12 cellular contexts compared by ENCODE assay signal in the genomic region with DNA sequence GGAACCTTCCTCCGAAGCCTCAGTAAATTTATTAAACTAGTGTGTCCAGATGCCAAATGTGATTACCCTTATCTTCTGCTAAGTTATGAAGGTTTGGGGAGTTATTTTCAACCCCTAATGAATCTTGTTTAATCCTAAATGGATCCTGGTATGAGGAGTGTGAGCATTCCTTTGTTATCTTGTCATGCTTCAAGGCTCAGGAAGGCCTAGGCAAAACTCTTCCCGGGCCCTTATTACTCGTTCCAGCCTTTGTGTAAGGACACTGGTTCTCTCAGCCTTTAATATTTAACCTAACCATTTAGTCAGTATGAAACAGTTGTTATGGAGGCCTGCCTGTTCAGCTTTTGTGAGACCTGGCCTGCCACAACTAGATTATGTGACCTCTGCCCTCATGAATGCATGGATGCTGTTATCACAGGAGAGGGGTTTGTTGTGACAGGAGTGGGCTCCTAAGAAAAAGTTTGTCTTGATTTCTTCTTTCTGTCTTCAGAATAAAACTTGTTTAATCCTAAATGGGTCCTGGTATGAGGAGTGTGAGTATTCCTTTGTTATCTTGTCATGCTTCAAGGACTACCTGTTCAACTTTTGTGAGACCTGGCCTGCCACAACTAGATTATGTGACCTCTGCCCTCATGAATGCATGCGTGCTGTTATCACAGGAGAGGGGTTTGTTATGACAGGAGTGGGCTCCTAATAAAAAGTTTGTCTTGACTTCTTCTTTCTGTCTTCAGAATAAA.
"Had no signal": no experiment of that assay in that cellular context is flagged by ENCODE, and none has a peak within 500 bp of the region (broad histone marks: within the 10 kb centered on the region; RNA-seq: fewer than 3 reads in every experiment).

No MANE protein-coding gene starts in this region.

- DNase-seq: activated CD4-positive, alpha-beta T cell treated with anti-CD3 and anti-CD28 coated beads for 1 hour; activated CD4-positive, alpha-beta T cell treated with anti-CD3 and anti-CD28 coated beads, Interleukin-2, amount 50 U/mL, for 48 hours; activated CD8-positive, alpha-beta memory T cell treated with anti-CD3 and anti-CD28 coated beads, Interleukin-2, amount 10 ng/mL, durations not matched to agents 7 days and 5 days; activated effector memory CD4-positive, alpha-beta T cell treated with anti-CD3 and anti-CD28 coated beads, Interleukin-2, amount 50 U/mL, for 16 hours; activated T-cell treated with anti-CD3 and anti-CD28 coated beads, Interleukin-2, amount 50 U/mL, for 24 hours; dorsolateral prefrontal cortex; naive thymus-derived CD8-positive, alpha-beta T cell; sigmoid colon; stimulated activated CD4-positive, alpha-beta T cell treated with anti-CD3 and anti-CD28 coated beads, Interleukin-2, amount 100 ng/mL, for 48 hours had no signal

- H3K4me1 Mint-ChIP-seq: activated CD8-positive, alpha-beta memory T cell treated with anti-CD3 and anti-CD28 coated beads, Interleukin-2, amount 10 ng/mL, durations not matched to agents 7 days and 5 days; naive thymus-derived CD8-positive, alpha-beta T cell had no signal

- H3K27ac Mint-ChIP-seq: activated CD8-positive, alpha-beta memory T cell treated with anti-CD3 and anti-CD28 coated beads, Interleukin-2, amount 10 ng/mL, durations not matched to agents 7 days and 5 days; activated naive CD4-positive, alpha-beta T cell treated with anti-CD3 and anti-CD28 coated beads, Interleukin-2, amount 50 U/mL, for 72 hours; activated T-cell treated with anti-CD3 and anti-CD28 coated beads, Interleukin-2, amount 50 U/mL, for 24 hours; stimulated activated naive CD8-positive, alpha-beta T cell treated with anti-CD3 and anti-CD28 coated beads, Interleukin-15, Interleukin-2, amounts not matched to agents 100 ng/mL and 50 ng/mL, for 24 hours; T-helper 1 cell treated with Interleukin-12 subunit alpha and Interleukin-12 subunit beta and Interleukin-4 antibody, amounts not matched to agents 30 μg/mL and 1 μg/mL, for 36 hours had no signal

- H3K4me3 ChIP-seq: dorsolateral prefrontal cortex, sigmoid colon had no signal

- H3K9me3 ChIP-seq: sigmoid colon had no signal

- H3K4me1 ChIP-seq: sigmoid colon had no signal

- H3K27me3 ChIP-seq: dorsolateral prefrontal cortex, sigmoid colon had no signal

- H3K9me3 Mint-ChIP-seq: activated T-cell treated with anti-CD3 and anti-CD28 coated beads, Interleukin-2, amount 50 U/mL, for 24 hours; naive thymus-derived CD8-positive, alpha-beta T cell; stimulated activated naive CD8-positive, alpha-beta T cell treated with anti-CD3 and anti-CD28 coated beads, Interleukin-15, Interleukin-2, amounts not matched to agents 100 ng/mL and 50 ng/mL, for 24 hours; T-helper 1 cell treated with Interleukin-12 subunit alpha and Interleukin-12 subunit beta and Interleukin-4 antibody, amounts not matched to agents 30 μg/mL and 1 μg/mL, for 36 hours had no signal

- H3K36me3 ChIP-seq: sigmoid colon had no signal

- H3K27me3 Mint-ChIP-seq: activated T-cell treated with anti-CD3 and anti-CD28 coated beads, Interleukin-2, amount 50 U/mL, for 24 hours; naive thymus-derived CD8-positive, alpha-beta T cell; stimulated activated naive CD8-positive, alpha-beta T cell treated with anti-CD3 and anti-CD28 coated beads, Interleukin-15, Interleukin-2, amounts not matched to agents 100 ng/mL and 50 ng/mL, for 24 hours had no signal

- H3K27ac ChIP-seq: dorsolateral prefrontal cortex, sigmoid colon had no signal

- ATAC-seq: activated CD8-positive, alpha-beta memory T cell treated with anti-CD3 and anti-CD28 coated beads, Interleukin-2, amount 10 ng/mL, durations not matched to agents 7 days and 5 days; activated naive CD4-positive, alpha-beta T cell treated with anti-CD3 and anti-CD28 coated beads, Interleukin-2, amount 50 U/mL, for 72 hours; naive thymus-derived CD8-positive, alpha-beta T cell had no signal

- H3K36me3 Mint-ChIP-seq: activated CD8-positive, alpha-beta memory T cell treated with anti-CD3 and anti-CD28 coated beads, Interleukin-2, amount 10 ng/mL, durations not matched to agents 7 days and 5 days; activated naive CD4-positive, alpha-beta T cell treated with anti-CD3 and anti-CD28 coated beads, Interleukin-2, amount 50 U/mL, for 72 hours; naive thymus-derived CD8-positive, alpha-beta T cell had no signal

- H3K4me3 Mint-ChIP-seq: activated CD8-positive, alpha-beta memory T cell treated with anti-CD3 and anti-CD28 coated beads, Interleukin-2, amount 10 ng/mL, durations not matched to agents 7 days and 5 days; activated T-cell treated with anti-CD3 and anti-CD28 coated beads, Interleukin-2, amount 50 U/mL, for 24 hours; naive thymus-derived CD8-positive, alpha-beta T cell; stimulated activated naive CD8-positive, alpha-beta T cell treated with anti-CD3 and anti-CD28 coated beads, Interleukin-15, Interleukin-2, amounts not matched to agents 100 ng/mL and 50 ng/mL, for 24 hours; T-helper 1 cell treated with Interleukin-12 subunit alpha and Interleukin-12 subunit beta and Interleukin-4 antibody, amounts not matched to agents 30 μg/mL and 1 μg/mL, for 36 hours had no signal
